ENCODE assay signal across 11 cellular contexts in genomic region chr3:188929138-188929537, GRCh38.
DNase-seq lines count a peak whose midpoint lies in the region; ATAC-seq and TF ChIP-seq lines count a peak whose summit lies in the region.
"Had no signal": no experiment of that assay in that cellular context is flagged by ENCODE, and none has a peak within 500 bp of the region (broad histone marks: within the 10 kb centered on the region; RNA-seq: fewer than 3 reads in every experiment).

No MANE protein-coding gene starts in this region.

- TF ChIP-seq CTCF in fibroblast of the aortic adventitia (IDR thresholded peaks at IDR 0.05; ENCODE audit: insufficient read depth, low read length) (peak; percentile 8), progenitor cell of endocrine pancreas (IDR thresholded peaks at IDR 0.05; ENCODE audit: unreplicated experiment) (peak; percentile 29)

- H3K27me3 Mint-ChIP-seq in T-helper 17 cell (no peaks in the 10 kb centered on the region), progenitor cell of endocrine pancreas (peaks cover 9% of the 10 kb centered on the region)
- no peaks in the 10 kb centered on the region for H3K27me3 Mint-ChIP-seq in activated naive CD4-positive, alpha-beta T cell treated with anti-CD3 and anti-CD28 coated beads, Interleukin-2, amount 10 ng/mL, durations not matched to agents 7 days and 5 days
- H3K27me3 Mint-ChIP-seq in activated T-cell treated with anti-CD3 and anti-CD28 coated beads, Interleukin-2, amount 50 U/mL, for 24 hours, result no peaks in the 10 kb centered on the region

- CTCF ChIA-PET in activated naive CD4-positive, alpha-beta T cell treated with anti-CD3 and anti-CD28 coated beads, Interleukin-2, amount 10 ng/mL, durations not matched to agents 7 days and 5 days (lab: Charles Lee), result interaction anchor here (0.9 kb wide), 1 partner anchor 17 kb away, joined by 3 read pairs; no protein-coding TSS in a partner anchor

- ATAC-seq in T-helper 17 cell (no peak), HG03378 (IDR thresholded peaks at IDR 0.05; ENCODE audit: unreplicated experiment) (no peak)
- ATAC-seq: stimulated activated naive CD8-positive, alpha-beta T cell treated with anti-CD3 and anti-CD28 coated beads, Interleukin-15, Interleukin-2, amounts not matched to agents 100 U/mL and 50 U/mL, for 24 hours had no signal

- H3K9me3 Mint-ChIP-seq in progenitor cell of endocrine pancreas (ENCODE audit: low read depth), result no peaks in the 10 kb centered on the region
- H3K9me3 Mint-ChIP-seq in activated naive CD4-positive, alpha-beta T cell treated with anti-CD3 and anti-CD28 coated beads, Interleukin-2, amount 10 ng/mL, durations not matched to agents 7 days and 5 days, result no peaks in the 10 kb centered on the region
- no peaks in the 10 kb centered on the region for H3K9me3 Mint-ChIP-seq in activated T-cell treated with anti-CD3 and anti-CD28 coated beads, Interleukin-2, amount 50 U/mL, for 24 hours

- no peak overlapping the region for H3K4me3 ChIP-seq in fibroblast of the aortic adventitia (ENCODE audit: low read depth, low read length)
- H3K4me3 ChIP-seq: skin epidermis had no signal

- H3K36me3 Mint-ChIP-seq in T-helper 17 cell (ENCODE audit: low read depth), result peaks cover 3% of the 10 kb centered on the region
- no peaks in the 10 kb centered on the region for H3K36me3 Mint-ChIP-seq in progenitor cell of endocrine pancreas (ENCODE audit: insufficient read depth)
- no peaks in the 10 kb centered on the region for H3K36me3 Mint-ChIP-seq in activated naive CD4-positive, alpha-beta T cell treated with anti-CD3 and anti-CD28 coated beads, Interleukin-2, amount 10 ng/mL, durations not matched to agents 7 days and 5 days
- H3K36me3 Mint-ChIP-seq in activated T-cell treated with anti-CD3 and anti-CD28 coated beads, Interleukin-2, amount 50 U/mL, for 24 hours (ENCODE audit: low read depth), result no peaks in the 10 kb centered on the region

- peaks cover 2% of the 10 kb centered on the region for H3K4me1 Mint-ChIP-seq in T-helper 17 cell
- no peaks in the 10 kb centered on the region for H3K4me1 Mint-ChIP-seq in progenitor cell of endocrine pancreas (ENCODE audit: low read depth)
- no peaks in the 10 kb centered on the region for H3K4me1 Mint-ChIP-seq in activated naive CD4-positive, alpha-beta T cell treated with anti-CD3 and anti-CD28 coated beads, Interleukin-2, amount 10 ng/mL, durations not matched to agents 7 days and 5 days
- peaks cover 7% of the 10 kb centered on the region for H3K4me1 Mint-ChIP-seq in activated T-cell treated with anti-CD3 and anti-CD28 coated beads, Interleukin-2, amount 50 U/mL, for 24 hours (ENCODE audit: low read depth)

- H3K9me3 ChIP-seq in T-helper 17 cell (ENCODE audit: control insufficient read depth, low read length, poor library complexity, severe bottlenecking), result no peaks in the 10 kb centered on the region

- DNase-seq in NCI-H2107 treated with DMSO at 0.1 percent for 48 hours (lab: John Stamatoyannopoulos, UW; ENCODE audit: unreplicated experiment) (peak; percentile 40), NCI-H2107 (lab: John Stamatoyannopoulos, UW) (no peak), T-helper 17 cell (no peak), fibroblast of the aortic adventitia (ENCODE audit: low read depth) (no peak), progenitor cell of endocrine pancreas (ENCODE audit: low spot score, unreplicated experiment) (no peak)
- no peak for DNase-seq in activated naive CD4-positive, alpha-beta T cell treated with anti-CD3 and anti-CD28 coated beads, Interleukin-2, amount 10 ng/mL, durations not matched to agents 7 days and 5 days
- DNase-seq in activated T-cell treated with anti-CD3 and anti-CD28 coated beads, Interleukin-2, amount 50 U/mL, for 24 hours, result no peak
- DNase-seq: mesenchymal stem cell; stimulated activated naive CD8-positive, alpha-beta T cell treated with anti-CD3 and anti-CD28 coated beads, Interleukin-15, Interleukin-2, amounts not matched to agents 100 U/mL and 50 U/mL, for 24 hours had no signal

- H3K4me3 Mint-ChIP-seq in T-helper 17 cell, result no peak overlapping the region
- H3K4me3 Mint-ChIP-seq in progenitor cell of endocrine pancreas (ENCODE audit: low read depth), result no peak overlapping the region
- no peak overlapping the region for H3K4me3 Mint-ChIP-seq in activated naive CD4-positive, alpha-beta T cell treated with anti-CD3 and anti-CD28 coated beads, Interleukin-2, amount 10 ng/mL, durations not matched to agents 7 days and 5 days
- no peak overlapping the region for H3K4me3 Mint-ChIP-seq in activated T-cell treated with anti-CD3 and anti-CD28 coated beads, Interleukin-2, amount 50 U/mL, for 24 hours

- H3K27ac Mint-ChIP-seq in T-helper 17 cell, result peak overlapping the region; percentile 19
- no peak overlapping the region for H3K27ac Mint-ChIP-seq in progenitor cell of endocrine pancreas
- H3K27ac Mint-ChIP-seq in activated naive CD4-positive, alpha-beta T cell treated with anti-CD3 and anti-CD28 coated beads, Interleukin-2, amount 10 ng/mL, durations not matched to agents 7 days and 5 days, result no peak overlapping the region
- no peak overlapping the region for H3K27ac Mint-ChIP-seq in activated T-cell treated with anti-CD3 and anti-CD28 coated beads, Interleukin-2, amount 50 U/mL, for 24 hours
